ENCODE assay signal across 10 cellular contexts in the genomic region with DNA sequence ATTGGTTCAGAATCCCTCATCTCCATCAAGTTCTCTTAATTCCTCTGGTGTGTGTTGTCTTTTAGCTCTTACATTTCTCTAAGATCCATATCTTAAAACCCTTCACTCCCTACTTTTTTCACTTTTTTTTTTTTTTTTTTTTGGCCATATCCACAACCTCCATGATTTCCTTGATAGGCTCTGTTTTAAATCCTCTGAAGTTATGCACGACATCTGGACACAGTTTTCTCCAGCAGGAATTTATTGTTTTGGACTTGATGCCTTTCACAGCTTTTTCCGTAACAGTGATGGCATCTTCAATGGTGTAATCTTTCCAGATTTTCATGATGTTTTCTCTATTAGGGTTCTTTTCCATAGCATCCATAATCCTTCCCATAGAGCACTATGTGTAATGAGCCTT.
A peak's percentile ranks its signal among the peaks of the same experiment; 100 is the strongest.
DNase-seq lines count a peak whose midpoint lies in the region; ATAC-seq and TF ChIP-seq lines count a peak whose summit lies in the region.
"Had no signal": no experiment of that assay in that cellular context is flagged by ENCODE, and none has a peak within 500 bp of the region (broad histone marks: within the 10 kb centered on the region; RNA-seq: fewer than 3 reads in every experiment).

No MANE protein-coding gene starts in this region.

- H4K20me1 ChIP-seq in OCI-LY1 (ENCODE audit: insufficient read depth, low read length), result peaks cover 7% of the 10 kb centered on the region; the same call in 1 of the 2 replicates

- H3K4me1 ChIP-seq in OCI-LY1 (ENCODE audit: insufficient read depth, low read length, severe bottlenecking) (peaks cover 88% of the 10 kb centered on the region), stomach smooth muscle (ENCODE audit: control insufficient read depth, insufficient read depth, low read length) (peaks cover 21% of the 10 kb centered on the region)
- H3K4me1 ChIP-seq: testis had no signal

- H3K9me3 ChIP-seq in OCI-LY1 (ENCODE audit: low read length) (no peaks in the 10 kb centered on the region), stomach smooth muscle (ENCODE audit: control insufficient read depth in 2 of 2, low read length in 2 of 2) (no peaks in the 10 kb centered on the region)
- H3K9me3 ChIP-seq: testis had no signal

- DNase-seq in GM04503 (ENCODE audit: low read depth) (peak; percentile 57), fibroblast of the conjunctiva (ENCODE audit: low read depth) (peak; percentile 49), NAMALWA (ENCODE audit: low spot score) (no peak), SW 1271 (lab: John Stamatoyannopoulos, UW) (no peak)
- DNase-seq: activated CD8-positive, alpha-beta T cell treated with anti-CD3 and anti-CD28 coated beads for 36 hours; activated gamma-delta T cell treated with Interleukin-2 at 50 U/mL for 16 hours; testis had no signal

- H3K36me3 ChIP-seq in OCI-LY1 (ENCODE audit: insufficient read depth, low read length), result peaks cover 39% of the 10 kb centered on the region
- H3K36me3 ChIP-seq in stomach smooth muscle (ENCODE audit: control insufficient read depth in 2 of 2, insufficient read depth in 2 of 2, low read length in 2 of 2), result no peaks in the 10 kb centered on the region

- H3F3A ChIP-seq in OCI-LY1 (ENCODE audit: insufficient read depth, low read length), result 0 out of 2 replicates have a peak, but pooled peaks cover 5% of the 10 kb centered on the region

- no peaks in the 10 kb centered on the region for H3K9me2 ChIP-seq in OCI-LY1 (ENCODE audit: low read depth, low read length)

- peak overlapping the region; percentile 47 for H3K4me2 ChIP-seq in OCI-LY1 (ENCODE audit: low read length)

- H3K79me2 ChIP-seq in OCI-LY1 (ENCODE audit: insufficient read depth, low read length), result peaks cover 89% of the 10 kb centered on the region

- H2AFZ ChIP-seq in OCI-LY1 (ENCODE audit: low read length), result no peak overlapping the region

- H3K9ac ChIP-seq in OCI-LY1 (ENCODE audit: low read length), result no peak overlapping the region
- no peak overlapping the region for H3K9ac ChIP-seq in stomach smooth muscle (ENCODE audit: low read length in 2 of 2)

- no peak for ATAC-seq in GM21390 (IDR thresholded peaks at IDR 0.05; ENCODE audit: unreplicated experiment)
- ATAC-seq: activated CD8-positive, alpha-beta T cell treated with anti-CD3 and anti-CD28 coated beads for 36 hours had no signal

- TF ChIP-seq CTCF in OCI-LY1 (IDR thresholded peaks at IDR 0.05; ENCODE audit: low read length), result no peak

- H3K27me3 ChIP-seq in OCI-LY1 (ENCODE audit: insufficient read depth, low read length), result no peaks in the 10 kb centered on the region
- no peaks in the 10 kb centered on the region for H3K27me3 ChIP-seq in stomach smooth muscle (ENCODE audit: control insufficient read depth in 1 of 2, insufficient read depth in 2 of 2, low read length in 2 of 2)
- H3K27me3 ChIP-seq: testis had no signal

- H3K4me3 ChIP-seq in OCI-LY1 (ENCODE audit: low read depth, low read length, poor library complexity, severe bottlenecking), result no peak overlapping the region
- no peak overlapping the region for H3K4me3 ChIP-seq in stomach smooth muscle (ENCODE audit: low read length in 2 of 2)
- H3K4me3 ChIP-seq: testis had no signal

- peak overlapping the region; percentile 38 for H3K27ac ChIP-seq in OCI-LY1 (ENCODE audit: low read depth, low read length, poor library complexity, severe bottlenecking)
- H3K27ac ChIP-seq in stomach smooth muscle (ENCODE audit: low read length), result peak overlapping the region; percentile 0
- H3K27ac ChIP-seq: testis had no signal

Comparison
In these comparisons a context has a peak if more than half of its experiments do, and no peak if none do; other contexts are left out.
1. DNase-seq: peak in GM04503 (single experiment) and fibroblast of the conjunctiva (single experiment); none in NAMALWA (single experiment) and SW 1271 (0 of 2).